Comparison of ENCODE assay signal across 2 cellular contexts in the genomic region with DNA sequence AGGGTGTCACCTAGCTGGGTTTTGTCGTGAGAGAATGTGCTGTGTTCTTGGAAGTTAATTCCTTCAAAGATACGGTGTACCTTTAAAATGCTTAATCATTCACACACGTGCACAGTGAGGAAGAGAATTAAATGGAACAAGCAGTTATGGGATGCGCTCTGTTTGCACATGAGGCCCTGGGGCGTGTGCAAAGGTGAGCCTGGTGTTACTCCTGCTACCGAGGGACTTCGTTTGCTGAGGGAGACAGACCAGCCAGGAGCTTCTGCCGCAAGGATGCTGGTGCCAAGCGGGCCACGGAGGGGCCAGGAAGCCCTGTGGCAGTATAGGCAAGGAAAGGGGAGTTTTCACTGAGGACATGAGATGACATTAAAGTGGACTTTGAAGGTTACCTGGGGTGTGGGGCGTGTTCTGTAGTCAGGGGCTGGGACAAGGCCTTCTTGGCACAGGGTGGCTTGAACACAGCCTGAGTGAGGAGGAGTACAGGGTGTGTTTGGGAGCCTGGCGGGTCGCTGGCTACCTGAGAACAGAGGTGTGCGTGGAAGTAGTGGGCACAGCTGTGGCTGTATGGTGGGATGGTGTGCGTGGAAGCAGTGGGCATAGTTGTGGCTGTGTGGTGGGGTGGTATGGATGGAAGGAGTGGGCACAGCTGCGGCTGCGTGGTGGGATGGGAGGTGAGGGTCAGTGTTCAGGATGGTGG.
TF ChIP-seq lines count a peak whose summit lies in the region.

No MANE protein-coding gene starts in this region.

TF ChIP-seq in HCT116, 20 proteins besides CTCF, POLR2A, EP300 and RAD21:
- TF ChIP-seq FOSL1 (IDR thresholded peaks at IDR 0.05; ENCODE audit: low read depth) = no peak
- TF ChIP-seq, protein P1, sequence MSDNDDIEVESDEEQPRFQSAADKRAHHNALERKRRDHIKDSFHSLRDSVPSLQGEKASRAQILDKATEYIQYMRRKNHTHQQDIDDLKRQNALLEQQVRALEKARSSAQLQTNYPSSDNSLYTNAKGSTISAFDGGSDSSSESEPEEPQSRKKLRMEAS (IDR thresholded peaks at IDR 0.05) = no peak
- no peak for TF ChIP-seq TCF7L2 (IDR thresholded peaks at IDR 0.05; ENCODE audit: borderline replicate concordance, extremely low read depth, insufficient read depth, insufficient read length)
- no peak for TF ChIP-seq JUND (IDR thresholded peaks at IDR 0.05)
- TF ChIP-seq YY1 (IDR thresholded peaks at IDR 0.05; ENCODE audit: extremely low read depth, insufficient replicate concordance, low read depth, low read length) = no peak
- TF ChIP-seq, protein P2, sequence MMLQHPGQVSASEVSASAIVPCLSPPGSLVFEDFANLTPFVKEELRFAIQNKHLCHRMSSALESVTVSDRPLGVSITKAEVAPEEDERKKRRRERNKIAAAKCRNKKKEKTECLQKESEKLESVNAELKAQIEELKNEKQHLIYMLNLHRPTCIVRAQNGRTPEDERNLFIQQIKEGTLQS (IDR thresholded peaks at IDR 0.05) = no peak
- TF ChIP-seq REST (IDR thresholded peaks at IDR 0.05; ENCODE audit: low read depth) = no peak
- no peak for TF ChIP-seq ZNF274 (IDR thresholded peaks at IDR 0.05; ENCODE audit: low read depth, low read length)
- TF ChIP-seq ZBTB33 (IDR thresholded peaks at IDR 0.05; ENCODE audit: extremely low read depth, insufficient replicate concordance, low read length) = no peak
- no peak for TF ChIP-seq ELF1 (IDR thresholded peaks at IDR 0.05; ENCODE audit: borderline replicate concordance, low read depth)
- TF ChIP-seq ZFX (IDR thresholded peaks at IDR 0.05) = no peak
- no peak for TF ChIP-seq SP1 (IDR thresholded peaks at IDR 0.05; ENCODE audit: low read depth)
- TF ChIP-seq CBX3 (IDR thresholded peaks at IDR 0.05; ENCODE audit: low read depth) = no peak
- TF ChIP-seq EGR1 (IDR thresholded peaks at IDR 0.05; ENCODE audit: low read depth) = no peak
- TF ChIP-seq CEBPB (IDR thresholded peaks at IDR 0.05; ENCODE audit: low read depth) = no peak
- TF ChIP-seq SRF (IDR thresholded peaks at IDR 0.05; ENCODE audit: low read depth) = no peak
- TF ChIP-seq EZH2 (IDR thresholded peaks at IDR 0.05) = no peak
- no peak for TF ChIP-seq POLR2AphosphoS5 (IDR thresholded peaks at IDR 0.05; ENCODE audit: low read depth, low read length)
- TF ChIP-seq SIN3A (IDR thresholded peaks at IDR 0.05; ENCODE audit: low read depth) = no peak
- TF ChIP-seq EZH2phosphoT487 (IDR thresholded peaks at IDR 0.05; ENCODE audit: borderline replicate concordance) = no peak

TF ChIP-seq in GM12878, 131 proteins besides CTCF, POLR2A, EP300 and RAD21:
- TF ChIP-seq HDGF (IDR thresholded peaks at IDR 0.05) (peak; percentile 65; the same call in 1 of the 2 replicates), HCFC1 (IDR thresholded peaks at IDR 0.05; ENCODE audit: low read length) (no peak), BHLHE40 (IDR thresholded peaks at IDR 0.05; ENCODE audit: borderline replicate concordance in 1 of 2, low read depth in 2 of 2, low read length in 1 of 2) (peak in 1 of 2 experiments; percentile 22; a peak in 1 of 4 replicates), POU2F2 (IDR thresholded peaks at IDR 0.05; ENCODE audit: borderline replicate concordance, low read depth, low read length) (no peak), YY1 (IDR thresholded peaks at IDR 0.05; ENCODE audit: low read depth, low read length) (no peak), ASH2L (IDR thresholded peaks at IDR 0.05; ENCODE audit: borderline replicate concordance, low read depth) (no peak), BCL11A (IDR thresholded peaks at IDR 0.05; ENCODE audit: low read depth, low read length) (no peak), NR2F1 (conservative IDR thresholded peaks at IDR 0.05) (no peak), ZBTB33 (IDR thresholded peaks at IDR 0.05) (no peak)
